18 cellular contexts compared by ENCODE assay signal in the genomic region with DNA sequence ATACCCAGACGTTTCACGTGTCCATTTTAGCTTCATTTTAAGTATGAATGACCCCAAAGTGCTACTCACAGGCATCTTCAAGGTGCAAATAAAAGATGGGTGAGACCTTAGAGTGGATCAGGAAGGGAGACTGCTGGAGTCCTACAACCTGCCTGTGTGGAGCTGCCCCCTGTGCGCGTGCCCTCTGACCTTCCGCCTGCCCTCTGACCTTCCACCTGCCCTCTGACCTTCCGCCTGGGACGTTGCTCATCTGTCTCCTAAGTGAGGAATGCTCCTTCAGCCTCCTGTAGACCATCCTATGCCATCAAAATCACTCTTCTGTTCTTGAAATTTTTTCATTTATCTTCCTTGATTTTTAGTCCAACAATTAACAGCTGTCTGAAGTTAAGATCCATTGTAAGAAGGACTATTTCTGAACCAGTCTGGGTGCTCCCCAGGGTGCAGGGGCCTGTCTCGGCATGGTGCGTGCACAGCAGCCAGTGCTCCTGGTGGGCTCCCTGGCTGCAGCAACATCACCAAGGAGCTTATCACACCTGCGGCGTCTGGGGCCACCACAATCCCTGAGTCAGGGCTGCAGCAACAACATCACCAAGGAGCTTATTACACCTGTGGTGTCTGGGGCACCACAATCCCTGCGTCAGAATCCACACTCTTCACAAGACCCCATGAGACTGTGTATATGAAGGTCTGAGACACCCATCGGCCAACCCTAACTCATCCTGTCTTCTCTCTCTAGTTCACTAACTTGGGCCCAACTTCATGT.
DNase-seq lines count a peak whose midpoint lies in the region; ATAC-seq and TF ChIP-seq lines count a peak whose summit lies in the region.
"Had no signal": no experiment of that assay in that cellular context is flagged by ENCODE, and none has a peak within 500 bp of the region (broad histone marks: within the 10 kb centered on the region; RNA-seq: fewer than 3 reads in every experiment).

No MANE protein-coding gene starts in this region.

- H3K27ac ChIP-seq in right cardiac atrium (ENCODE audit: low read length), result no peak overlapping the region
- H3K27ac ChIP-seq: PC-9 had no signal

- TF ChIP-seq CTCF in chondrocyte (IDR thresholded peaks at IDR 0.05), result no peak
- no peak for TF ChIP-seq CTCF in BE2C (IDR thresholded peaks at IDR 0.05; ENCODE audit: low read depth, low read length)

- H3K27me3 Mint-ChIP-seq in chondrocyte (ENCODE audit: low read depth), result peaks cover 8% of the 10 kb centered on the region
- H3K27me3 Mint-ChIP-seq: CD4-positive, alpha-beta T cell had no signal

- H3K9me3 ChIP-seq in right cardiac atrium (ENCODE audit: control insufficient read depth, low read length) (no peaks in the 10 kb centered on the region), BE2C (no peaks in the 10 kb centered on the region)

- no peaks in the 10 kb centered on the region for H3K4me1 ChIP-seq in right cardiac atrium (ENCODE audit: control insufficient read depth, insufficient read depth, low read length)
- no peaks in the 10 kb centered on the region for H3K4me1 ChIP-seq in BE2C

- no peaks in the 10 kb centered on the region for H3K9me3 Mint-ChIP-seq in chondrocyte (ENCODE audit: low read depth)
- H3K9me3 Mint-ChIP-seq: CD4-positive, alpha-beta T cell had no signal

- H3K36me3 ChIP-seq in BE2C, result no peaks in the 10 kb centered on the region

- DNase-seq in cardiac septum (ENCODE audit: low spot score) (peak; percentile 50), right cardiac atrium (no peak), chondrocyte (ENCODE audit: low spot score) (peak; percentile 66), posterior vena cava (ENCODE audit: low spot score) (peak; percentile 49), BE2C (no peak), amniotic stem cell (lab: John Stamatoyannopoulos, UW) (no peak), activated gamma-delta T cell treated with Interleukin-2 at 50 U/mL for 16 hours (no peak)
- DNase-seq: ACHN, AML-193, DMS53, Kasumi-1, MM.1S, NCI-H1092 treated with DMSO at 0.1 percent for 48 hours, NCI-H2081 treated with DMSO at 0.1 percent for 48 hours, NCI-H510A, NCI-H82, PC-9 had no signal

- intact Hi-C loops in cardiac septum (cut with DNase I), result no loop called here
- intact Hi-C loops in right cardiac atrium (cut with DNase I), result no loop called here
- intact Hi-C loops in posterior vena cava (cut with DNase I), result no loop called here

- 88% methylated on average over 13 of the region's 13 CpGs for WGBS in right cardiac atrium

- ATAC-seq in right cardiac atrium, result no peak

- H3K4me3 ChIP-seq in right cardiac atrium (ENCODE audit: low read length) (no peak overlapping the region), BE2C (ENCODE audit: low read depth, low read length) (no peak overlapping the region)
- H3K4me3 ChIP-seq: PC-9 had no signal

- H3K27me3 ChIP-seq in right cardiac atrium (ENCODE audit: control insufficient read depth, insufficient read depth), result no peaks in the 10 kb centered on the region
- H3K27me3 ChIP-seq in BE2C, result no peaks in the 10 kb centered on the region

- no peaks in the 10 kb centered on the region for H3K36me3 Mint-ChIP-seq in chondrocyte (ENCODE audit: low read depth)

- no peak overlapping the region for H3K27ac Mint-ChIP-seq in chondrocyte (ENCODE audit: unreplicated experiment)
- H3K27ac Mint-ChIP-seq: CD4-positive, alpha-beta T cell had no signal

- no peaks in the 10 kb centered on the region for H3K4me1 Mint-ChIP-seq in chondrocyte (ENCODE audit: low read depth)

- H3K4me3 Mint-ChIP-seq in chondrocyte (ENCODE audit: unreplicated experiment), result no peak overlapping the region
- H3K4me3 Mint-ChIP-seq: CD4-positive, alpha-beta T cell had no signal

Comparison
In these comparisons a context has a peak if more than half of its experiments do, and no peak if none do; other contexts are left out.
1. DNase-seq: peak in cardiac septum (single experiment), chondrocyte (single experiment) and posterior vena cava (single experiment); none in right cardiac atrium (0 of 3), BE2C (single experiment), amniotic stem cell (single experiment) and activated gamma-delta T cell treated with Interleukin-2 at 50 U/mL for 16 hours (single experiment).